ENCODE assay signal across 20 cellular contexts in genomic region chr18:58290059-58290747, GRCh38.
DNase-seq lines count a peak whose midpoint lies in the region; ATAC-seq, FAIRE-seq and TF ChIP-seq lines count a peak whose summit lies in the region.
"Had no signal": no experiment of that assay in that cellular context is flagged by ENCODE, and none has a peak within 500 bp of the region (broad histone marks: within the 10 kb centered on the region; RNA-seq: fewer than 3 reads in every experiment).

No MANE protein-coding gene starts in this region.

- no peak for ATAC-seq in GM21360 (IDR thresholded peaks at IDR 0.05; ENCODE audit: unreplicated experiment)
- ATAC-seq: HepG2 had no signal

- no peak overlapping the region for H3K4me3 ChIP-seq in cardiac fibroblast (replicated peaks in 1 of 2; ENCODE audit: low read depth in 2 of 2, low read length in 2 of 2)
- H3K4me3 ChIP-seq in tibial artery, result no peak overlapping the region
- H3K4me3 ChIP-seq in coronary artery, result no peak overlapping the region
- no peak overlapping the region for H3K4me3 ChIP-seq in tibial nerve
- H3K4me3 ChIP-seq: esophagus muscularis mucosa, suprapubic skin had no signal

- H3K36me3 ChIP-seq in tibial artery, result no peaks in the 10 kb centered on the region
- H3K36me3 ChIP-seq in tibial nerve, result no peaks in the 10 kb centered on the region
- H3K36me3 ChIP-seq: esophagus muscularis mucosa, suprapubic skin had no signal

- H3K27ac ChIP-seq in tibial artery, result no peak overlapping the region
- H3K27ac ChIP-seq in coronary artery, result no peak overlapping the region
- no peak overlapping the region for H3K27ac ChIP-seq in tibial nerve
- H3K27ac ChIP-seq: esophagus muscularis mucosa, suprapubic skin had no signal

- H3K4me1 ChIP-seq in tibial artery (peaks cover 0 to 12% (median 2%) of the 10 kb centered on the region in 4 donors), tibial nerve (peaks cover 0 to 10% (median 4%) of the 10 kb centered on the region in 4 donors)

- intact Hi-C loops in tibial artery (cut with DNase I; ENCODE audit: low total_unique reads), result no loop called here

- peak overlapping the region; percentile 23 for H3K4me3 Mint-ChIP-seq in HFFc6
- H3K4me3 Mint-ChIP-seq: activated CD4-positive, alpha-beta T cell treated with anti-CD3 and anti-CD28 coated beads, Interleukin-2, amount 10 ng/mL, durations not matched to agents 7 days and 5 days; neural crest cell had no signal

- no peak for TF ChIP-seq POLR2A in tibial nerve (IDR thresholded peaks at IDR 0.05)

- H3K9me3 ChIP-seq in tibial artery (no peaks in the 10 kb centered on the region), tibial nerve (no peaks in the 10 kb centered on the region)
- H3K9me3 ChIP-seq: esophagus muscularis mucosa, suprapubic skin had no signal

- DNase-seq in A172 (ENCODE audit: low spot score), result peak; percentile 22
- peak; percentile 28 for DNase-seq in HFFc6
- peak; percentile 22 to 62 for DNase-seq in cardiac fibroblast (ENCODE audit: low read depth in 2 of 2)
- DNase-seq in tibial artery, result no peak
- DNase-seq in coronary artery (ENCODE audit: low spot score), result no peak
- DNase-seq in tibial nerve (ENCODE audit: low spot score in 2 of 2), result no peak
- DNase-seq: activated CD4-positive, alpha-beta T cell treated with anti-CD3 and anti-CD28 coated beads, Interleukin-2, amount 10 ng/mL, durations not matched to agents 7 days and 5 days; activated T-cell treated with anti-CD3 and anti-CD28 coated beads for 4 hours; cortex of kidney; NCI-H1092; retina; SHP77 treated with DMSO at 0.1 percent for 48 hours; stimulated activated CD4-positive, alpha-beta T cell treated with anti-CD3 and anti-CD28 coated beads, Interleukin-1b, Interleukin-23, amount 100 ng/mL, for 48 hours had no signal

- no peak for TF ChIP-seq EP300 in tibial nerve (IDR thresholded peaks at IDR 0.05)

- H3K36me3 Mint-ChIP-seq in HFFc6 (ENCODE audit: low read depth), result peaks cover 4% of the 10 kb centered on the region; the same call in 1 of the 2 replicates
- H3K36me3 Mint-ChIP-seq: activated naive CD4-positive, alpha-beta T cell treated with anti-CD3 and anti-CD28 coated beads, Interleukin-2, amount 50 U/mL, for 72 hours had no signal

- peak overlapping the region; percentile 56 for H3K27ac Mint-ChIP-seq in HFFc6
- H3K27ac Mint-ChIP-seq: activated CD4-positive, alpha-beta T cell treated with anti-CD3 and anti-CD28 coated beads, Interleukin-2, amount 10 ng/mL, durations not matched to agents 7 days and 5 days; activated naive CD4-positive, alpha-beta T cell treated with anti-CD3 and anti-CD28 coated beads, Interleukin-2, amount 50 U/mL, for 72 hours had no signal

- H3K27me3 Mint-ChIP-seq in HFFc6 (ENCODE audit: insufficient read depth), result no peaks in the 10 kb centered on the region

- no peaks in the 10 kb centered on the region for H3K27me3 ChIP-seq in tibial artery
- H3K27me3 ChIP-seq in tibial nerve, result no peaks in the 10 kb centered on the region
- H3K27me3 ChIP-seq: esophagus muscularis mucosa, suprapubic skin had no signal

- 47 to 49% methylated on average over 6 of the region's 6 CpGs for WGBS in tibial nerve, 2 donors

- peaks cover 46% of the 10 kb centered on the region for H3K4me1 Mint-ChIP-seq in HFFc6 (ENCODE audit: low read depth)
- H3K4me1 Mint-ChIP-seq: activated CD4-positive, alpha-beta T cell treated with anti-CD3 and anti-CD28 coated beads, Interleukin-2, amount 10 ng/mL, durations not matched to agents 7 days and 5 days had no signal

- peak; percentile 24 for FAIRE-seq in islet of Langerhans (lab: Jason Lieb, UNC)
- FAIRE-seq: HepG2 had no signal

- TF ChIP-seq CTCF in HFFc6 (IDR thresholded peaks at IDR 0.05) (no peak), cardiac fibroblast (IDR thresholded peaks at IDR 0.05; ENCODE audit: low read depth, low read length) (no peak), tibial artery (IDR thresholded peaks at IDR 0.05) (no peak), coronary artery (IDR thresholded peaks at IDR 0.05) (no peak), tibial nerve (IDR thresholded peaks at IDR 0.05) (no peak)

- no peaks in the 10 kb centered on the region for H3K9me3 Mint-ChIP-seq in HFFc6
- H3K9me3 Mint-ChIP-seq: activated CD4-positive, alpha-beta T cell treated with anti-CD3 and anti-CD28 coated beads, Interleukin-2, amount 10 ng/mL, durations not matched to agents 7 days and 5 days; activated naive CD4-positive, alpha-beta T cell treated with anti-CD3 and anti-CD28 coated beads, Interleukin-2, amount 50 U/mL, for 72 hours; neural crest cell had no signal

Comparison
In these comparisons a context has a peak if more than half of its experiments do, and no peak if none do; other contexts are left out.
1. DNase-seq: peak in A172 (single experiment), HFFc6 (single experiment) and cardiac fibroblast (2 of 2); none in tibial artery (0 of 2), coronary artery (single experiment) and tibial nerve (0 of 2).